Comparison of ENCODE assay signal across 6 cellular contexts in genomic region chr11:64759131-64759721, GRCh38. TPM values are rescaled to one million over a fixed set of nuclear protein-coding genes. Genes with fewer than 3 reads are reported as not detected.
DNase-seq lines count a peak whose midpoint lies in the region; ATAC-seq and TF ChIP-seq lines count a peak whose summit lies in the region.

No MANE protein-coding gene starts in this region.

- H3K36me3 Mint-ChIP-seq in nephron progenitor cell (ENCODE audit: low read depth) = peaks cover 10% of the 10 kb centered on the region

- peaks cover 3% of the 10 kb centered on the region for H3K27me3 Mint-ChIP-seq in nephron progenitor cell (ENCODE audit: low read depth, poor library complexity)
- H3K27me3 Mint-ChIP-seq in stimulated activated naive CD8-positive, alpha-beta T cell treated with anti-CD3 and anti-CD28 coated beads, Interleukin-15, amount 100 ng/mL, for 72 hours = no peaks in the 10 kb centered on the region

- H3K9me3 Mint-ChIP-seq in nephron progenitor cell = no peaks in the 10 kb centered on the region
- no peaks in the 10 kb centered on the region for H3K9me3 Mint-ChIP-seq in stimulated activated naive CD8-positive, alpha-beta T cell treated with anti-CD3 and anti-CD28 coated beads, Interleukin-15, amount 100 ng/mL, for 72 hours

- H3K4me1 Mint-ChIP-seq in nephron progenitor cell = peaks cover 98% of the 10 kb centered on the region
- peaks cover 78% of the 10 kb centered on the region for H3K4me1 Mint-ChIP-seq in stimulated activated naive CD8-positive, alpha-beta T cell treated with anti-CD3 and anti-CD28 coated beads, Interleukin-15, amount 100 ng/mL, for 72 hours

- H3K4me1 ChIP-seq in ES-I3 (ENCODE audit: insufficient read depth, low read length) = peaks cover 48% of the 10 kb centered on the region

- H3K4me3 ChIP-seq in dorsolateral prefrontal cortex = peak overlapping the region in 49 of 59 donors; percentile 1 to 55 (median 26)

- DNase-seq in dorsolateral prefrontal cortex (peak in 2 of 10 donors; percentile 16 to 34), nephron progenitor cell (peak; percentile 79), HuH-7 (ENCODE audit: low spot score) (no peak)
- no peak for DNase-seq in stimulated activated naive CD8-positive, alpha-beta T cell treated with anti-CD3 and anti-CD28 coated beads, Interleukin-15, amount 100 ng/mL, for 72 hours

- peak overlapping the region; percentile 74 for H3K4me3 Mint-ChIP-seq in nephron progenitor cell
- peak overlapping the region in 1 of 2 donors; percentile 31 for H3K4me3 Mint-ChIP-seq in stimulated activated naive CD8-positive, alpha-beta T cell treated with anti-CD3 and anti-CD28 coated beads, Interleukin-15, amount 100 ng/mL, for 72 hours

- peak overlapping the region; percentile 13; the same call in 1 of the 2 replicates for H3K9ac ChIP-seq in ES-I3 (ENCODE audit: low read depth, low read length)

- no peak for ATAC-seq in stimulated activated naive CD8-positive, alpha-beta T cell treated with anti-CD3 and anti-CD28 coated beads, Interleukin-15, amount 100 ng/mL, for 72 hours
- no peak for ATAC-seq in HG03432 (IDR thresholded peaks at IDR 0.05; ENCODE audit: unreplicated experiment)

- peak overlapping the region in 25 of 59 donors; percentile 3 to 77 (median 54) for H3K27ac ChIP-seq in dorsolateral prefrontal cortex

- H3K36me3 ChIP-seq in ES-I3 (ENCODE audit: insufficient read depth, low read length) = peaks cover 2% of the 10 kb centered on the region

- TF ChIP-seq CTCF in dorsolateral prefrontal cortex (IDR thresholded peaks at IDR 0.05 in 54 of 56, conservative IDR thresholded peaks at IDR 0.05 in 2 of 56; ENCODE audit: low read depth in 1 of 56, partially characterized antibody in 56 of 56) (no peak), nephron progenitor cell (IDR thresholded peaks at IDR 0.05) (no peak)

- peak overlapping the region; percentile 81 for H3K27ac Mint-ChIP-seq in nephron progenitor cell
- H3K27ac Mint-ChIP-seq in stimulated activated naive CD8-positive, alpha-beta T cell treated with anti-CD3 and anti-CD28 coated beads, Interleukin-15, amount 100 ng/mL, for 72 hours = peak overlapping the region in 1 of 2 donors; percentile 93

- no peaks in the 10 kb centered on the region for H3K27me3 ChIP-seq in dorsolateral prefrontal cortex

- H3K9me3 ChIP-seq in ES-I3 (ENCODE audit: control insufficient read depth, insufficient read depth, low read length) = no peaks in the 10 kb centered on the region

- intact Hi-C loops in dorsolateral prefrontal cortex (cut with DNase I) = no loop called here

RNA-seq across cellular contexts. Expression of gene PYGM, which starts 0.5 kb away (rescaled TPM):
- 10 to 100 TPM in 111 of 120 experiments, 1 to 10 TPM in 9; 4.6 to 94.1 (median 19.4) TPM for total RNA-seq in dorsolateral prefrontal cortex

RNA-seq across cellular contexts. Expression of gene RASGRP2, which starts 15.3 kb away (rescaled TPM):
- 10 to 100 TPM; 15.2 to 58.6 (median 32.8) TPM for total RNA-seq in dorsolateral prefrontal cortex

RNA-seq across cellular contexts. Expression of gene SF1, which starts 19.1 kb away (rescaled TPM):
- total RNA-seq in dorsolateral prefrontal cortex = 100 to 1,000 TPM; 198 to 357 (median 281) TPM

RNA-seq across cellular contexts. Expression of gene NRXN2, which starts 36.2 kb away (rescaled TPM):
- total RNA-seq in dorsolateral prefrontal cortex = 100 to 1,000 TPM; 116 to 339 (median 247) TPM

RNA-seq across cellular contexts. Expression of gene MAP4K2, which starts 43.8 kb away (rescaled TPM):
- total RNA-seq in dorsolateral prefrontal cortex = 10 to 100 TPM; 26.4 to 59.7 (median 38.5) TPM
